ENCODE assay signal across 20 cellular contexts in the genomic region with DNA sequence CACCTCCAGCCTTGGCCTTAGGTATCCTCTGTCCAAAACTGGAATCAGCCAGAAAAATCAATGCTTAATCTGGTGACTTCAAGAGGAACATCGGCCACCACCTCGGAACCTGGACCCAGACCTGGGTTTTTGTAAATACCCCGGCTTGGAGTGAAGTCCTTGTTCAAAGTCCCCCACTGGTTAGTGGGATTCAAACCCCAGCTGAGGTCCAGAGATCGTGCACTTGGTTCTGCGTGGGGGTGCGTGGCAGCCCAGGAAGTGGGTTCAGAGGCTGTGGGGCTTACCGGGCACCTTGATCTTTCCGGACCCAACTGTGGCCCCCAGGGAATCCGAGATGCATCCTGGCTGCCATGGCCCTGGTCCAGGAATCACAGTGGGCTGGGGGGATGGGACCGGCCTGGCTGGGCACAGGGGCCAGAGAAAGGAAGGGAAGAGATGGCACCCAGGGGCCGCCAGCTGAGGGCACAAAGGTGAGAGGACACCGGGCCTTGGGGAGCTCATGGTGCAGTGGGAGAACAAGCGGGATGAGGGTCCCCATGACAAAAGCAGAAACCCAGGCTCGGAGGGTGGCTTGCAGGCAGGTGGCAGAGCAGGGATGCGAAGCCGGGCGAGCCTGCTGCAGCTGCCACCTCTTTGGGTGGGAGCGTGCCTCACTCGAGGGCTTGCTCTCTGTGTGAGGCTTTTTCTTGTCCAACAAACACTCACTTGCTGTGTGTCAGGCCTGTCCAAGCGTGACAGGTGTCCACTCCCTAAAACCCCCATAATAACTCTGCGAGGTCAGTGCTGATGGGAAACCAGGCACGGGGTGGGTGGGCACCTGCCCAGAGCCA. TPM values are rescaled to one million over a fixed set of nuclear protein-coding genes. Genes with fewer than 3 reads are reported as not detected.
"Had no signal": no experiment of that assay in that cellular context is flagged by ENCODE, and none has a peak within 500 bp of the region (broad histone marks: within the 10 kb centered on the region; RNA-seq: fewer than 3 reads in every experiment).

No MANE protein-coding gene starts in this region.

- H3K36me3 ChIP-seq: tibial artery, uterus had no signal

- DNase-seq: activated CD4-positive, alpha-beta T cell treated with anti-CD3 and anti-CD28 coated beads, Interleukin-2, amount 50 U/mL, for 1 hour; activated CD8-positive, alpha-beta memory T cell treated with anti-CD3 and anti-CD28 coated beads for 24 hours; activated naive CD8-positive, alpha-beta T cell treated with anti-CD3 and anti-CD28 coated beads for 36 hours; amygdala; central memory CD4-positive, alpha-beta T cell; cortex of kidney; effector CD8-positive, alpha-beta T cell; foreskin melanocyte; left cardiac atrium; mammary epithelial cell; natural killer cell; retina; stimulated activated CD4-positive, alpha-beta T cell treated with anti-CD3 and anti-CD28 coated beads, Interleukin-4, amount 100 ng/mL, for 24 hours; stimulated activated naive CD4-positive, alpha-beta T cell; T1000; tibial artery; uterus had no signal

- H3K9me3 ChIP-seq: uterus had no signal

- H3K27me3 ChIP-seq: uterus had no signal

- H3K27ac ChIP-seq: uterus had no signal

- H3K4me3 ChIP-seq: tibial artery, uterus had no signal

- H3K4me1 ChIP-seq: uterus had no signal

- ATAC-seq: activated CD4-positive, CD25-positive, alpha-beta regulatory T cell treated with anti-CD3 and anti-CD28 coated beads, Interleukin-2, amount 50 U/mL, for 24 hours; left cardiac atrium; natural killer cell had no signal

RNA-seq across cellular contexts. Expression of gene ZBP1, which starts 27.7 kb away (rescaled TPM):
- total RNA-seq: fibroblast of lung, mammary epithelial cell had no signal
- polyA plus RNA-seq: fibroblast of lung, mammary epithelial cell had no signal

RNA-seq across cellular contexts. Expression of gene PCK1, which starts 31.6 kb away (rescaled TPM):
- total RNA-seq: activated naive CD8-positive, alpha-beta T cell treated with anti-CD3 and anti-CD28 coated beads for 36 hours; mammary epithelial cell; mononuclear cell; natural killer cell had no signal
- polyA plus RNA-seq: fibroblast of lung, mammary epithelial cell had no signal
